In the genomic region with DNA sequence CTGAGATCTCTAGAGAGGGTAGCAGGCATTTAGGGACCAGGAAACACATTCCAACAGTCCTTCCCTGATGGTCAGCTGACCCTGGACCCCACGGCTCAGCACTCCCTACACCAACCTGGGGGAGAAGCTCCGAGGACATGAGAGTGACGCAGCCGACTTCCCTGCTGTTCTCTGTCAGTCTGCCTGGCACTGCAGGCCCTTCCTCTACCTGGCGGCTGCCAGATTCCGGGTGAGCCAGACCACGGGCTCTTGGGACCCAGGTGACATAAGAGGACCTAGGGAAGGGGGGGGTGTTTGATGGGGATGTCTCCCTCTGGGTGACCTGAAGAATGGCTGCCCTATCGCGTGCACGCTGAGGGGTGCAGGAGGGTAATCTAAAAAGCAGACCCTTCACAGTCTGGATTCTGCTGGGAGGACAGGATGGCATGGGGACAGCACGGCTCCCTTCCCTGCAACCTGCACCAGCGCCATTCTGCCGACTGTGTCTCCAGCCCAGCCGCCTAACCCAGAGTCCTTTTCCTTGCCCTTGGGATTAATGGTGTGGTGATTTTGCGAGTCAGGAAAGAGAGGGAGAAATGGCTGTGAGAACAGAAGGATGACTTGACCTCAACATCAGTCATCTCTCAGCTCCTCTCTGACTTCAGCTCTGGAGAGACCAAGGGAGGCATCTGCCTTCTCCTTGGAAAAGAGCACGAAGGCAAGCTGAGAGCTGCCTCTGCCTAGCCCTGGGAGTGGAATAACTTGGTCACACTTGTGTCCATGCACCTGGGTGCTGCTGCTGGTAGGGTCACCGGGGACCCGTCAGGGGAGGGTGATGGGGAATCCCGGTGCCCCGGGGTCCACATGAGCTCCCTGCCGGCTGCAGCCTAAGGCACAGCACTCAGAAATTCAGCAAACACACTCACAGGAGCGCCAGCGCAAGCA, we compare ENCODE assay signal across 20 cellular contexts.
DNase-seq lines count a peak whose midpoint lies in the region; ATAC-seq and TF ChIP-seq lines count a peak whose summit lies in the region.
"Had no signal": no experiment of that assay in that cellular context is flagged by ENCODE, and none has a peak within 500 bp of the region (broad histone marks: within the 10 kb centered on the region; RNA-seq: fewer than 3 reads in every experiment).

No MANE protein-coding gene starts in this region.

- H3K4me1 ChIP-seq in hepatocyte (ENCODE audit: insufficient read depth), result peaks cover 15% of the 10 kb centered on the region
- H3K4me1 ChIP-seq in parathyroid adenoma, result peaks cover 13% of the 10 kb centered on the region

- no peaks in the 10 kb centered on the region for H3K27me3 Mint-ChIP-seq in natural killer cell treated with Interleukin-12 subunit alpha and Interleukin-12 subunit beta and Interleukin-15 and Interleukin-18, amount 100 ng/mL, for 72 hours
- no peaks in the 10 kb centered on the region for H3K27me3 Mint-ChIP-seq in natural killer cell (ENCODE audit: low read depth in 2 of 2)
- H3K27me3 Mint-ChIP-seq: activated CD4-positive, alpha-beta T cell treated with anti-CD3 and anti-CD28 coated beads, Interleukin-2, amount 10 ng/mL, durations not matched to agents 7 days and 5 days; central memory CD8-positive, alpha-beta T cell had no signal

- intact Hi-C loops in natural killer cell (cut with micrococcal nuclease), result no loop called here

- H3K27ac ChIP-seq in hepatocyte (no peak overlapping the region), parathyroid adenoma (no peak overlapping the region)
- H3K27ac ChIP-seq: SK-N-MC, uterus had no signal

- H2AFZ ChIP-seq in hepatocyte (peak overlapping the region; percentile 50), parathyroid adenoma (peak overlapping the region; percentile 69)

- ATAC-seq in natural killer cell treated with Interleukin-12 subunit alpha and Interleukin-12 subunit beta and Interleukin-15 and Interleukin-18, amount 100 ng/mL, for 72 hours, result no peak
- ATAC-seq in natural killer cell, result no peak
- no peak for ATAC-seq in GM18909 (IDR thresholded peaks at IDR 0.05; ENCODE audit: poor library complexity, unreplicated experiment)
- ATAC-seq: activated T-cell treated with anti-CD3 and anti-CD28 coated beads, Interleukin-2, amount 50 U/mL, for 4 hours; GM12878 had no signal

- H3K4me2 ChIP-seq in hepatocyte (peak overlapping the region; percentile 73), parathyroid adenoma (ENCODE audit: low read length) (peak overlapping the region; percentile 71)

- no peaks in the 10 kb centered on the region for H3K9me2 ChIP-seq in hepatocyte (replicated peaks; ENCODE audit: insufficient read depth)

- no peaks in the 10 kb centered on the region for H3K79me2 ChIP-seq in hepatocyte
- no peaks in the 10 kb centered on the region for H3K79me2 ChIP-seq in parathyroid adenoma

- H3K36me3 Mint-ChIP-seq in natural killer cell treated with Interleukin-12 subunit alpha and Interleukin-12 subunit beta and Interleukin-15 and Interleukin-18, amount 100 ng/mL, for 72 hours, result no peaks in the 10 kb centered on the region
- no peaks in the 10 kb centered on the region for H3K36me3 Mint-ChIP-seq in natural killer cell

- no peak overlapping the region for H3K4me3 Mint-ChIP-seq in natural killer cell treated with Interleukin-12 subunit alpha and Interleukin-12 subunit beta and Interleukin-15 and Interleukin-18, amount 100 ng/mL, for 72 hours
- H3K4me3 Mint-ChIP-seq in natural killer cell, result no peak overlapping the region
- H3K4me3 Mint-ChIP-seq: activated CD4-positive, alpha-beta T cell treated with anti-CD3 and anti-CD28 coated beads, Interleukin-2, amount 10 ng/mL, durations not matched to agents 7 days and 5 days; activated T-cell treated with anti-CD3 and anti-CD28 coated beads, Interleukin-2, amount 50 U/mL, for 4 hours; central memory CD8-positive, alpha-beta T cell had no signal

- WGBS in hepatocyte (ENCODE audit: low lambda C conversion rate, missing lambda C conversion rate), result 71% methylated on average over 23 of the region's 23 CpGs

- no peaks in the 10 kb centered on the region for H3K9me3 ChIP-seq in hepatocyte (ENCODE audit: low read depth)
- H3K9me3 ChIP-seq in parathyroid adenoma (ENCODE audit: control insufficient read depth, low read length), result no peaks in the 10 kb centered on the region
- H3K9me3 ChIP-seq: MG63, uterus had no signal

- H3K27ac Mint-ChIP-seq in natural killer cell treated with Interleukin-12 subunit alpha and Interleukin-12 subunit beta and Interleukin-15 and Interleukin-18, amount 100 ng/mL, for 72 hours, result no peak overlapping the region
- H3K27ac Mint-ChIP-seq in natural killer cell, result peak overlapping the region in 1 of 2 donors; percentile 36
- H3K27ac Mint-ChIP-seq: activated CD4-positive, alpha-beta T cell treated with anti-CD3 and anti-CD28 coated beads, Interleukin-2, amount 10 ng/mL, durations not matched to agents 7 days and 5 days had no signal

- H3K9me3 Mint-ChIP-seq in natural killer cell treated with Interleukin-12 subunit alpha and Interleukin-12 subunit beta and Interleukin-15 and Interleukin-18, amount 100 ng/mL, for 72 hours, result no peaks in the 10 kb centered on the region
- no peaks in the 10 kb centered on the region for H3K9me3 Mint-ChIP-seq in natural killer cell
- H3K9me3 Mint-ChIP-seq: activated CD4-positive, alpha-beta T cell treated with anti-CD3 and anti-CD28 coated beads, Interleukin-2, amount 10 ng/mL, durations not matched to agents 7 days and 5 days; activated T-cell treated with anti-CD3 and anti-CD28 coated beads, Interleukin-2, amount 50 U/mL, for 4 hours; central memory CD8-positive, alpha-beta T cell had no signal

- H3K9ac ChIP-seq in parathyroid adenoma, result no peak overlapping the region

- H3K4me1 Mint-ChIP-seq in natural killer cell treated with Interleukin-12 subunit alpha and Interleukin-12 subunit beta and Interleukin-15 and Interleukin-18, amount 100 ng/mL, for 72 hours (ENCODE audit: low read depth in 2 of 2), result no peaks in the 10 kb centered on the region
- H3K4me1 Mint-ChIP-seq in natural killer cell, result no peaks in the 10 kb centered on the region
- H3K4me1 Mint-ChIP-seq: activated CD4-positive, alpha-beta T cell treated with anti-CD3 and anti-CD28 coated beads, Interleukin-2, amount 10 ng/mL, durations not matched to agents 7 days and 5 days; central memory CD8-positive, alpha-beta T cell had no signal

- no peak for TF ChIP-seq CTCF in natural killer cell (IDR thresholded peaks at IDR 0.05)
- no peak for TF ChIP-seq CTCF in hepatocyte (IDR thresholded peaks at IDR 0.05; ENCODE audit: poor library complexity)
- TF ChIP-seq CTCF in parathyroid adenoma (IDR thresholded peaks at IDR 0.05), result no peak

- H4K20me1 ChIP-seq in hepatocyte (ENCODE audit: insufficient read depth, poor library complexity, severe bottlenecking), result no peaks in the 10 kb centered on the region

- H3K36me3 ChIP-seq in hepatocyte (replicated peaks; ENCODE audit: insufficient read depth, low read depth) (no peaks in the 10 kb centered on the region), parathyroid adenoma (ENCODE audit: control insufficient read depth, insufficient read depth, low read length) (no peaks in the 10 kb centered on the region)
- H3K36me3 ChIP-seq: MG63, uterus had no signal

- no peak overlapping the region for H3K4me3 ChIP-seq in hepatocyte
- H3K4me3 ChIP-seq in parathyroid adenoma (ENCODE audit: low read depth, low read length), result peak overlapping the region; percentile 24
- H3K4me3 ChIP-seq: GM12878, MG63, SK-N-MC, uterus had no signal

- no peaks in the 10 kb centered on the region for H3K27me3 ChIP-seq in hepatocyte
- no peaks in the 10 kb centered on the region for H3K27me3 ChIP-seq in parathyroid adenoma (ENCODE audit: control insufficient read depth, insufficient read depth, low read length)
- H3K27me3 ChIP-seq: MG63, uterus had no signal

- peak; percentile 35 for DNase-seq in natural killer cell treated with Interleukin-12 subunit alpha and Interleukin-12 subunit beta and Interleukin-15 and Interleukin-18, amount 100 ng/mL, for 72 hours (ENCODE audit: low spot score)
- DNase-seq in natural killer cell (no peak), hepatocyte (ENCODE audit: low spot score) (no peak)
- no peak for DNase-seq in activated CD4-positive, CD25-positive, alpha-beta regulatory T cell treated with anti-CD3 and anti-CD28 coated beads, Interleukin-2, amount 50 U/mL, for 72 hours
- DNase-seq in activated CD4-positive, alpha-beta T cell treated with anti-CD3 and anti-CD28 coated beads, Interleukin-2, amount 50 U/mL, for 4 hours, result no peak
- no peak for DNase-seq in activated effector memory CD4-positive, alpha-beta T cell treated with Interleukin-2 at 50 U/mL for 16 hours
- DNase-seq: ACHN; activated CD4-positive, alpha-beta T cell treated with anti-CD3 and anti-CD28 coated beads, Interleukin-2, amount 10 ng/mL, durations not matched to agents 7 days and 5 days; activated T-cell treated with anti-CD3 and anti-CD28 coated beads, Interleukin-2, amount 50 U/mL, for 4 hours; MG63; NCI-H1930; NCI-H524; stimulated activated CD4-positive, alpha-beta T cell treated with anti-CD3 and anti-CD28 coated beads, Interleukin-4, amount 100 ng/mL, for 1 hour; T1000; uterus had no signal
